ENCODE assay signal across 17 cellular contexts in genomic region chr12:77968571-77968970, GRCh38.
A peak's percentile ranks its signal among the peaks of the same experiment; 100 is the strongest.
DNase-seq lines count a peak whose midpoint lies in the region; ATAC-seq, FAIRE-seq and TF ChIP-seq lines count a peak whose summit lies in the region.
"Had no signal": no experiment of that assay in that cellular context is flagged by ENCODE, and none has a peak within 500 bp of the region (broad histone marks: within the 10 kb centered on the region; RNA-seq: fewer than 3 reads in every experiment).

No MANE protein-coding gene starts in this region.

- in situ Hi-C loops in IMR-90 (cut with MboI; ENCODE audit: low sequenced_read_pairs): no loop called here

- H3K18ac ChIP-seq in IMR-90 (ENCODE audit: low read depth, low read length): peak overlapping the region; percentile 93

- ATAC-seq in IMR-90 (ENCODE audit: low read depth) (no peak), HG03442 (IDR thresholded peaks at IDR 0.05; ENCODE audit: unreplicated experiment) (no peak)
- ATAC-seq: HCT116, Panc1 had no signal

- H3K27ac ChIP-seq in IMR-90 (ENCODE audit: insufficient read depth, low read length) (peak overlapping the region; percentile 43; the same call in 1 of the 2 replicates), cingulate gyrus (ENCODE audit: low read depth, low read length) (peak overlapping the region; percentile 71), neural progenitor cell (no peak overlapping the region), testis (peak overlapping the region; percentile 47 to 81), kidney (ENCODE audit: low read depth in 2 of 2, low read length in 2 of 2) (no peak overlapping the region)
- H3K27ac ChIP-seq: HL-60 had no signal

- H4K91ac ChIP-seq in IMR-90 (ENCODE audit: insufficient read depth, low read depth, low read length): no peak overlapping the region

- H2BK5ac ChIP-seq in IMR-90 (ENCODE audit: low read depth, low read length, poor library complexity, severe bottlenecking): peak overlapping the region; percentile 18

- H3K23ac ChIP-seq in IMR-90 (ENCODE audit: low read depth, low read length): no peak overlapping the region

- no peaks in the 10 kb centered on the region for H3K9me3 Mint-ChIP-seq in neural progenitor cell
- no peaks in the 10 kb centered on the region for H3K9me3 Mint-ChIP-seq in activated T-cell treated with anti-CD3 and anti-CD28 coated beads, Interleukin-2, amount 50 U/mL, for 24 hours

- H3K56ac ChIP-seq in IMR-90 (ENCODE audit: extremely low read depth, insufficient read depth, low read length): no peak overlapping the region

- H3K79me1 ChIP-seq in IMR-90 (ENCODE audit: low read depth in 1 of 2, low read length in 2 of 2): peaks cover 17 to 22% of the 10 kb centered on the region in 2 experiments

- dilution Hi-C loops in IMR-90 (cut with HindIII; ENCODE audit: low sequenced_read_pairs, unreplicated experiment): no loop called here

- no peaks in the 10 kb centered on the region for H3K4me1 Mint-ChIP-seq in neural progenitor cell
- H3K4me1 Mint-ChIP-seq in activated T-cell treated with anti-CD3 and anti-CD28 coated beads, Interleukin-2, amount 50 U/mL, for 24 hours (ENCODE audit: low read depth): no peaks in the 10 kb centered on the region
- H3K4me1 Mint-ChIP-seq: CD14-positive monocyte had no signal

- no peak for TF ChIP-seq POLR2A in IMR-90 (IDR thresholded peaks at IDR 0.05; ENCODE audit: low read depth, low read length)
- TF ChIP-seq POLR2A in testis (IDR thresholded peaks at IDR 0.05): no peak

- no peak overlapping the region for H2AK9ac ChIP-seq in IMR-90 (replicated peaks; ENCODE audit: low read depth, low read length, poor library complexity)

- H3K79me2 ChIP-seq in neural progenitor cell (ENCODE audit: low read depth): no peaks in the 10 kb centered on the region

- POLR2A ChIA-PET in IMR-90 (lab: Charles Lee; ENCODE audit: unreplicated experiment): no interaction called here

- peaks cover 10% of the 10 kb centered on the region for H3K9me1 ChIP-seq in IMR-90 (ENCODE audit: insufficient read depth, low read length)

- no peak for FAIRE-seq in kidney (lab: Jason Lieb, UNC)
- FAIRE-seq: GM19239, HTR-8/SVneo had no signal

- no peaks in the 10 kb centered on the region for H3F3A ChIP-seq in neural progenitor cell (ENCODE audit: low read depth)

- H3K9ac ChIP-seq in IMR-90 (ENCODE audit: low read depth, low read length): no peak overlapping the region
- H3K9ac ChIP-seq in neural progenitor cell: no peak overlapping the region
- H3K9ac ChIP-seq in kidney (ENCODE audit: low read length in 2 of 2): no peak overlapping the region

- H3K27me3 Mint-ChIP-seq in neural progenitor cell (ENCODE audit: insufficient read depth, low read depth): no peaks in the 10 kb centered on the region
- no peaks in the 10 kb centered on the region for H3K27me3 Mint-ChIP-seq in activated T-cell treated with anti-CD3 and anti-CD28 coated beads, Interleukin-2, amount 50 U/mL, for 24 hours

- H3K4me1 ChIP-seq in IMR-90 (ENCODE audit: control insufficient read depth, insufficient read depth, low read length): peaks cover 5% of the 10 kb centered on the region
- H3K4me1 ChIP-seq in neural progenitor cell: no peaks in the 10 kb centered on the region
- peaks cover 4% of the 10 kb centered on the region for H3K4me1 ChIP-seq in testis
- no peaks in the 10 kb centered on the region for H3K4me1 ChIP-seq in kidney (ENCODE audit: control insufficient read depth in 1 of 2, insufficient read depth in 1 of 2, low read depth in 1 of 2, low read length in 2 of 2)

- no peak overlapping the region for H2AFZ ChIP-seq in IMR-90 (replicated peaks; ENCODE audit: low read length, poor library complexity)
- H2AFZ ChIP-seq in neural progenitor cell (replicated peaks): peak overlapping the region; percentile 14

- H3K36me3 Mint-ChIP-seq in neural progenitor cell: no peaks in the 10 kb centered on the region
- H3K36me3 Mint-ChIP-seq in activated T-cell treated with anti-CD3 and anti-CD28 coated beads, Interleukin-2, amount 50 U/mL, for 24 hours (ENCODE audit: low read depth): no peaks in the 10 kb centered on the region
- H3K36me3 Mint-ChIP-seq: CD14-positive monocyte had no signal

- H4K5ac ChIP-seq in IMR-90 (ENCODE audit: low read depth, low read length): peak overlapping the region; percentile 77

- no TSS peak for BruUV-seq in IMR-90 (replicated peaks; lab: Mats Ljungman, UMichigan)

- no peak overlapping the region for H2AK5ac ChIP-seq in IMR-90 (ENCODE audit: low read depth, low read length)

- intact Hi-C loops in IMR-90 (cut with micrococcal nuclease) (no loop called here), testis (cut with DNase I; ENCODE audit: low total_unique reads) (no loop called here), kidney (cut with DNase I) (no loop called here)

- no peak overlapping the region for H4K8ac ChIP-seq in IMR-90 (ENCODE audit: low read depth in 2 of 2, low read length in 2 of 2)

- H3K4me2 ChIP-seq in IMR-90 (ENCODE audit: low read depth, low read length) (no peak overlapping the region), neural progenitor cell (no peak overlapping the region)

- CTCF ChIA-PET in IMR-90 (lab: Yijun Ruan, JAX): interaction anchor here (0.6 kb wide), 1 partner anchor 24 kb away, joined by 7 read pairs; no protein-coding TSS in a partner anchor

- no peak overlapping the region for H2BK120ac ChIP-seq in IMR-90 (ENCODE audit: low read depth, low read length)

- H4K20me1 ChIP-seq in IMR-90 (ENCODE audit: insufficient read depth, low read length): peaks cover 3% of the 10 kb centered on the region; the same call in 1 of the 2 replicates
- H4K20me1 ChIP-seq in neural progenitor cell (ENCODE audit: low read depth): no peaks in the 10 kb centered on the region

- no peak for TF ChIP-seq RAD21 in IMR-90 (IDR thresholded peaks at IDR 0.05; ENCODE audit: low read length)

- H3K4me3 Mint-ChIP-seq in neural progenitor cell: no peak overlapping the region
- H3K4me3 Mint-ChIP-seq in activated T-cell treated with anti-CD3 and anti-CD28 coated beads, Interleukin-2, amount 50 U/mL, for 24 hours: no peak overlapping the region
- H3K4me3 Mint-ChIP-seq: CD14-positive monocyte had no signal

- no peak overlapping the region for H3K27ac Mint-ChIP-seq in neural progenitor cell
- H3K27ac Mint-ChIP-seq in activated T-cell treated with anti-CD3 and anti-CD28 coated beads, Interleukin-2, amount 50 U/mL, for 24 hours: no peak overlapping the region
- H3K27ac Mint-ChIP-seq: CD14-positive monocyte had no signal

- H3K9me3 ChIP-seq in IMR-90 (ENCODE audit: control insufficient read depth, insufficient read depth, low read length): no peaks in the 10 kb centered on the region
- H3K9me3 ChIP-seq in neural progenitor cell (ENCODE audit: low read depth): no peaks in the 10 kb centered on the region
- no peaks in the 10 kb centered on the region for H3K9me3 ChIP-seq in testis
- no peaks in the 10 kb centered on the region for H3K9me3 ChIP-seq in kidney (ENCODE audit: control insufficient read depth in 1 of 2, low read length in 2 of 2)

- no peak overlapping the region for H3K4me3 ChIP-seq in IMR-90 (ENCODE audit: insufficient read depth, low read depth, low read length)
- H3K4me3 ChIP-seq in neural progenitor cell: no peak overlapping the region
- peak overlapping the region; percentile 1 to 6 for H3K4me3 ChIP-seq in testis
- no peak overlapping the region for H3K4me3 ChIP-seq in kidney (ENCODE audit: low read length in 2 of 2)

- TF ChIP-seq CTCF in IMR-90 (conservative IDR thresholded peaks at IDR 0.05; ENCODE audit: low read depth, low read length): no peak
- TF ChIP-seq CTCF in neural progenitor cell (IDR thresholded peaks at IDR 0.05): no peak
- TF ChIP-seq CTCF in testis (IDR thresholded peaks at IDR 0.05): no peak
- TF ChIP-seq CTCF in kidney (IDR thresholded peaks at IDR 0.05; ENCODE audit: borderline replicate concordance, extremely low read depth, insufficient read depth): no peak

- H3K36me3 ChIP-seq in IMR-90 (ENCODE audit: control insufficient read depth, insufficient read depth, low read length): peaks cover 4% of the 10 kb centered on the region; the same call in 1 of the 2 replicates
- H3K36me3 ChIP-seq in neural progenitor cell: no peaks in the 10 kb centered on the region
- H3K36me3 ChIP-seq in testis (ENCODE audit: low read depth, missing control alignments): no peaks in the 10 kb centered on the region
- H3K36me3 ChIP-seq in kidney (ENCODE audit: control insufficient read depth in 1 of 2, insufficient read depth in 2 of 2, low read length in 2 of 2): no peaks in the 10 kb centered on the region

- no CpG with 5 or more reads among the region's 6 CpGs for WGBS in IMR-90 (ENCODE audit: extremely low coverage in 2 of 2, insufficient read length in 1 of 2), 2 experiments
- WGBS in testis, 2 donors: 26 to 46% methylated on average over 6 of the region's 6 CpGs

- no peak overlapping the region for H2BK20ac ChIP-seq in IMR-90 (ENCODE audit: low read depth, low read length)

- no peak overlapping the region for H3K14ac ChIP-seq in IMR-90 (replicated peaks; ENCODE audit: low read depth, low read length)

- H3K27me3 ChIP-seq in IMR-90 (ENCODE audit: control insufficient read depth, insufficient read depth, low read length) (no peaks in the 10 kb centered on the region), neural progenitor cell (no peaks in the 10 kb centered on the region), testis (no peaks in the 10 kb centered on the region)

- no peak for DNase-seq in IMR-90
- no peak for DNase-seq in neural progenitor cell (ENCODE audit: low spot score)
- no peak for DNase-seq in testis
- no peak for DNase-seq in kidney
- no peak for DNase-seq in activated T-cell treated with anti-CD3 and anti-CD28 coated beads, Interleukin-2, amount 50 U/mL, for 24 hours
- DNase-seq: NCI-H1417, NCI-H2081, NCI-H510A, NCI-H82 had no signal

- H3K4ac ChIP-seq in IMR-90 (ENCODE audit: low read depth, low read length): no peak overlapping the region

- H2BK15ac ChIP-seq in IMR-90 (ENCODE audit: low read depth, low read length): no peak overlapping the region

TF ChIP-seq in IMR-90, 13 proteins besides CTCF, POLR2A, EP300 and RAD21 (continues in another document):
- no peak for TF ChIP-seq NFE2L2 (IDR thresholded peaks at IDR 0.05; ENCODE audit: low read depth, low read length)
- TF ChIP-seq MAFK (IDR thresholded peaks at IDR 0.05; ENCODE audit: low read depth, low read length): no peak
- no peak for TF ChIP-seq MAZ (IDR thresholded peaks at IDR 0.05; ENCODE audit: borderline replicate concordance, low read depth, low read length)
- no peak for TF ChIP-seq CEBPB (IDR thresholded peaks at IDR 0.05; ENCODE audit: low read depth, low read length)
- no peak for TF ChIP-seq CHD1 (IDR thresholded peaks at IDR 0.05; ENCODE audit: low read depth, low read length)
- TF ChIP-seq RCOR1 (IDR thresholded peaks at IDR 0.05; ENCODE audit: insufficient replicate concordance, low read length): no peak

Comparison
In these comparisons a context has a peak if more than half of its experiments do, and no peak if none do; other contexts are left out.
1. H3K27ac ChIP-seq: peak in IMR-90 (single experiment), cingulate gyrus (single experiment) and testis (2 of 2); none in neural progenitor cell (single experiment) and kidney (0 of 2).
2. H3K4me3 ChIP-seq: peak in testis (2 of 2); none in IMR-90 (single experiment), neural progenitor cell (single experiment) and kidney (0 of 2).